Comparison of ENCODE assay signal across 13 cellular contexts in the genomic region with DNA sequence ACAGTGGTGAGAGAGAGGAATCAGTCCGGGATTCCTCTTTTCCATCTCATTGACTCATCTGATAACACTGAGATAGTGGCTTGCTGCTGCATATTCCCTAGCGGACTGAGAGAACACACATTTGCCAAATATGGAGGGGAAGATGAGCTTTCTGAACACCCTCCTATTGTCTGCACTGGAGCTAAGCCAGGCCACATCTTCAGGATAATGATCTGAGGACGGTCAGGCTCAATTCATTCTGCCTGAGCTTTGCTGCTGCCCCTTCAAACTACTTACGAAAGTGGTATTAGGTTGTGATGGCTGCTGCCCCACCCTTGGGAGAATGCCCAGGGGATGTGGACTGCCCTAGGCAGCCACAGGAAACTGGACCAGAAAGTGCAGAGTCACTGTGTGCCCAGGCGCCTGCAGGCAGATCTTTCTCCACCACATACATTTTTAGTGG. TPM values are rescaled to one million over a fixed set of nuclear protein-coding genes. Genes with fewer than 3 reads are reported as not detected.
DNase-seq lines count a peak whose midpoint lies in the region; ATAC-seq and TF ChIP-seq lines count a peak whose summit lies in the region.
"Had no signal": no experiment of that assay in that cellular context is flagged by ENCODE, and none has a peak within 500 bp of the region (broad histone marks: within the 10 kb centered on the region; RNA-seq: fewer than 3 reads in every experiment).

No MANE protein-coding gene starts in this region.

- H3K27me3 ChIP-seq in PC-9 (ENCODE audit: insufficient read depth, low read depth), result no peaks in the 10 kb centered on the region
- no peaks in the 10 kb centered on the region for H3K27me3 ChIP-seq in neuronal stem cell (ENCODE audit: control insufficient read depth in 3 of 3, insufficient read depth in 3 of 3, low read depth in 1 of 3, low read length in 3 of 3)
- no peaks in the 10 kb centered on the region for H3K27me3 ChIP-seq in dorsolateral prefrontal cortex
- H3K27me3 ChIP-seq in stomach, result no peaks in the 10 kb centered on the region

- H3K4me1 ChIP-seq in PC-9 (replicated peaks; ENCODE audit: insufficient read depth) (no peaks in the 10 kb centered on the region), neuronal stem cell (ENCODE audit: control insufficient read depth in 2 of 2, insufficient read depth in 1 of 2, low read depth in 1 of 2, low read length in 2 of 2) (peaks cover 2 to 12% of the 10 kb centered on the region in 2 donors), stomach (peaks cover 0 to 11% (median 0%) of the 10 kb centered on the region in 4 donors)

- no peak overlapping the region for H2BK15ac ChIP-seq in neuronal stem cell (ENCODE audit: low read length)

- H4K91ac ChIP-seq in neuronal stem cell (ENCODE audit: low read depth, low read length, poor library complexity), result no peak overlapping the region

- H3F3A ChIP-seq in PC-9 (ENCODE audit: insufficient read depth, low read depth), result no peaks in the 10 kb centered on the region

- CTCF ChIA-PET in PC-9 (lab: Charles Lee), result no interaction called here

- H3K9me3 ChIP-seq in PC-9 (ENCODE audit: insufficient read depth, low read depth) (peaks cover 4% of the 10 kb centered on the region; the same call in 1 of the 2 replicates), neuronal stem cell (replicated peaks in 1 of 2; ENCODE audit: control insufficient read depth in 2 of 2, insufficient read depth in 1 of 2, low read depth in 1 of 2, low read length in 2 of 2) (no peaks in the 10 kb centered on the region), stomach (peaks cover 0 to 6% (median 0%) of the 10 kb centered on the region in 4 donors)

- DNase-seq in ELF-1 (ENCODE audit: low read depth, low spot score) (peak; percentile 18), PC-9 (peak in 1 of 2 experiments; percentile 60), fibroblast of pulmonary artery (ENCODE audit: low read depth) (peak; percentile 40), neuronal stem cell (ENCODE audit: low spot score) (no peak), dorsolateral prefrontal cortex (no peak), stomach (no peak)
- DNase-seq: activated CD4-positive, alpha-beta T cell treated with anti-CD3 and anti-CD28 coated beads for 1 hour; activated effector memory CD4-positive, alpha-beta T cell treated with Interleukin-2 at 50 U/mL for 16 hours; dermis blood vessel endothelial cell; NCI-H1930; stimulated activated naive CD8-positive, alpha-beta T cell treated with anti-CD3 and anti-CD28 coated beads, Interleukin-15, Interleukin-2, amounts not matched to agents 100 U/mL and 50 U/mL, for 24 hours had no signal

- H2AK5ac ChIP-seq in neuronal stem cell (ENCODE audit: low read depth, low read length), result no peak overlapping the region

- BruUV-seq in PC-9 (replicated peaks; lab: Mats Ljungman, UMichigan), result no TSS peak

- H3K36me3 ChIP-seq in PC-9 (ENCODE audit: low read depth) (no peaks in the 10 kb centered on the region), neuronal stem cell (replicated peaks in 1 of 2; ENCODE audit: control insufficient read depth in 2 of 2, insufficient read depth in 2 of 2, low read length in 2 of 2) (no peaks in the 10 kb centered on the region), stomach (no peaks in the 10 kb centered on the region)

- no peak overlapping the region for H3K23ac ChIP-seq in neuronal stem cell (ENCODE audit: low read depth, low read length, poor library complexity)

- no peaks in the 10 kb centered on the region for H3K9me2 ChIP-seq in PC-9 (ENCODE audit: insufficient read depth)

- H2BK120ac ChIP-seq in neuronal stem cell (ENCODE audit: low read depth, low read length), result no peak overlapping the region

- no peak for ATAC-seq in GM18867 (IDR thresholded peaks at IDR 0.05; ENCODE audit: unreplicated experiment)
- no peak for ATAC-seq in HG03097 (IDR thresholded peaks at IDR 0.05; ENCODE audit: low FRiP score, unreplicated experiment)
- ATAC-seq: stimulated activated naive CD8-positive, alpha-beta T cell treated with anti-CD3 and anti-CD28 coated beads, Interleukin-15, Interleukin-2, amounts not matched to agents 100 U/mL and 50 U/mL, for 24 hours had no signal

- H3K18ac ChIP-seq in neuronal stem cell (ENCODE audit: low read length), result no peak overlapping the region

- no peak for TF ChIP-seq EP300 in stomach (IDR thresholded peaks at IDR 0.05)

- intact Hi-C loops in PC-9 (cut with micrococcal nuclease; ENCODE audit: unreplicated experiment) (no loop called here), dorsolateral prefrontal cortex (cut with DNase I) (no loop called here), stomach (cut with DNase I; ENCODE audit: low total_unique reads) (no loop called here)

- H3K9ac ChIP-seq in neuronal stem cell (ENCODE audit: low read depth, low read length, poor library complexity), result no peak overlapping the region

- H3K4ac ChIP-seq in neuronal stem cell (ENCODE audit: low read length), result no peak overlapping the region

- no peak overlapping the region for H3K14ac ChIP-seq in neuronal stem cell (ENCODE audit: low read length)

- no peak overlapping the region for H2BK12ac ChIP-seq in neuronal stem cell (ENCODE audit: low read length)

- H3K79me1 ChIP-seq in neuronal stem cell (ENCODE audit: low read depth, low read length), result no peaks in the 10 kb centered on the region

- H4K8ac ChIP-seq in neuronal stem cell (ENCODE audit: low read depth, low read length), result no peak overlapping the region

- no peak for TF ChIP-seq CTCF in PC-9 (conservative IDR thresholded peaks at IDR 0.05)
- no peak for TF ChIP-seq CTCF in fibroblast of pulmonary artery (IDR thresholded peaks at IDR 0.05; ENCODE audit: low read length, missing control alignments)
- TF ChIP-seq CTCF in dorsolateral prefrontal cortex (IDR thresholded peaks at IDR 0.05 in 54 of 56, conservative IDR thresholded peaks at IDR 0.05 in 2 of 56; ENCODE audit: low read depth in 1 of 56, partially characterized antibody in 56 of 56), result no peak
- no peak for TF ChIP-seq CTCF in stomach (IDR thresholded peaks at IDR 0.05)

- H4K20me1 ChIP-seq in PC-9 (ENCODE audit: insufficient read depth), result no peaks in the 10 kb centered on the region

- WGBS in neuronal stem cell (ENCODE audit: extremely low coverage in 2 of 2, insufficient read length in 2 of 2, insufficient replicate concordance in 1 of 2), 2 donors, result no CpG with 5 or more reads among the region's 5 CpGs
- 76 to 88% (median 84%) methylated on average over 5 of the region's 5 CpGs for WGBS in stomach, 5 donors

- H3K4me3 ChIP-seq in PC-9 (no peak overlapping the region), fibroblast of pulmonary artery (replicated peaks; ENCODE audit: low read depth, low read length) (no peak overlapping the region), neuronal stem cell (ENCODE audit: low read length in 2 of 2) (no peak overlapping the region), dorsolateral prefrontal cortex (no peak overlapping the region), stomach (no peak overlapping the region)

- TF ChIP-seq POLR2A in stomach (IDR thresholded peaks at IDR 0.05), result no peak

- POLR2A ChIA-PET in PC-9 (lab: Charles Lee; ENCODE audit: unreplicated experiment), result no interaction called here

- H3K27ac ChIP-seq in PC-9 (no peak overlapping the region), neuronal stem cell (replicated peaks; ENCODE audit: low read length) (peak overlapping the region; percentile 9), dorsolateral prefrontal cortex (no peak overlapping the region), stomach (no peak overlapping the region)

- peak overlapping the region; percentile 2; the same call in 1 of the 2 replicates for H2AFZ ChIP-seq in PC-9
- H2AFZ ChIP-seq in neuronal stem cell (ENCODE audit: low read length), result peak overlapping the region; percentile 70

- no peak overlapping the region for H2BK5ac ChIP-seq in neuronal stem cell (ENCODE audit: low read length)

- no peaks in the 10 kb centered on the region for H3K79me2 ChIP-seq in PC-9 (ENCODE audit: low read depth)

- H3K4me2 ChIP-seq in PC-9, result no peak overlapping the region
- H3K4me2 ChIP-seq in neuronal stem cell (ENCODE audit: insufficient read depth, low read length, poor library complexity, severe bottlenecking), result no peak overlapping the region

RNA-seq across cellular contexts. Expression of a gene that starts 39.4 kb away (rescaled TPM):
- total RNA-seq in PC-9 (2021) (0.31 TPM in 1 of 2 replicates, not detected in the other), dorsolateral prefrontal cortex (10 to 100 TPM in 116 of 120 experiments, 1 to 10 TPM in 4; 7.9 to 33.2 (median 16.3) TPM), stomach (10 to 100 TPM in 3 of 5 donors, 1 to 10 TPM in 1, under 1 TPM in 1; 0.29 to 73.2 (median 10.3) TPM)
- polyA plus RNA-seq in neuronal stem cell (2013, experiment 1 of 2), result 0.14 TPM
- polyA plus RNA-seq in neuronal stem cell (2013, experiment 2 of 2), result 0.11 TPM
- polyA plus RNA-seq in stomach, result 1 to 10 TPM in 2 of 3 donors, under 1 TPM in 1; 0.70 to 5.0 (median 2.2) TPM

Comparison
In these comparisons a context has a peak if more than half of its experiments do, and no peak if none do; other contexts are left out.
1. DNase-seq: peak in ELF-1 (single experiment) and fibroblast of pulmonary artery (single experiment); none in neuronal stem cell (single experiment), dorsolateral prefrontal cortex (0 of 10) and stomach (single experiment).